ENCODE assay signal across 16 cellular contexts in the genomic region with DNA sequence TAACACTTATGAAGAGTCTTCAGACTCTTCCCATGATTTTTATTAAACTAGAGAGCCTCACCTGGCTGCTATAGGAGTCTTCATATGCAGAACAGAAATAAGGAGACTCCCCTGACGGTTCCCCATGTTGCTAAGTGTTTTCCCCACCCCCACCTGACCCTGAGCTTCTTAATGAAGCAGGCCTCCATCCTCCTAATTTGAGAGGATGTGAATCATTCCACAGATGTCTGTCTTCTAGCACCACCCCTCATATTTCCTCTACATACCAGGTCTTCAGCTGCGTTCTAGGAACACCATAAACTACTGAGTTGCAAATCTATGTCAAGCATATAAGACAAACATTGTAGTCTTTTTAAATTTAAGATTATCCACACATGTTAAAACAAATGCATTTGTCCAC.
"Had no signal": no experiment of that assay in that cellular context is flagged by ENCODE, and none has a peak within 500 bp of the region (broad histone marks: within the 10 kb centered on the region; RNA-seq: fewer than 3 reads in every experiment).

No MANE protein-coding gene starts in this region.

- H3K36me3 ChIP-seq: sigmoid colon, tibial nerve, WERI-Rb-1 had no signal

- H2AFZ ChIP-seq: parathyroid adenoma had no signal

- H3K9ac ChIP-seq: parathyroid adenoma had no signal

- H3K79me2 ChIP-seq: parathyroid adenoma had no signal

- H3K9me3 ChIP-seq: sigmoid colon, tibial nerve had no signal

- H3K4me1 ChIP-seq: parathyroid adenoma, sigmoid colon, tibial nerve had no signal

- H3K27me3 ChIP-seq: sigmoid colon had no signal

- H3K4me3 ChIP-seq: lung, sigmoid colon, tibial nerve had no signal

- H3K27ac ChIP-seq: parathyroid adenoma, sigmoid colon, tibial nerve, WERI-Rb-1 had no signal

- DNase-seq: activated CD4-positive, alpha-beta T cell treated with anti-CD3 and anti-CD28 coated beads, Interleukin-2, amount 50 U/mL, for 4 hours; activated gamma-delta T cell; activated T-cell treated with anti-CD3 and anti-CD28 coated beads, Interleukin-2, amount 50 U/mL, for 72 hours; endodermal cell; erythroblast; foreskin melanocyte; glutamatergic neuron; hippocampal formation; kidney; sigmoid colon; stimulated activated naive CD4-positive, alpha-beta T cell treated with Interleukin-2 at 50 U/mL for 16 hours; substantia nigra; WERI-Rb-1 had no signal
